1 cellular context compared by ENCODE assay signal in genomic region chr3:119279844-119280243, GRCh38.
TF ChIP-seq lines count a peak whose summit lies in the region.

No MANE protein-coding gene starts in this region.

TF ChIP-seq in GM23338, 12 proteins besides CTCF, POLR2A, EP300 and RAD21 (continued from another document):
- TF ChIP-seq ZNF462 (CRISPR knock-in tag; IDR thresholded peaks at IDR 0.05), result no peak
- no peak for TF ChIP-seq ZNF331 (CRISPR knock-in tag; IDR thresholded peaks at IDR 0.05; ENCODE audit: low read depth)
- TF ChIP-seq REST (IDR thresholded peaks at IDR 0.05; ENCODE audit: unreplicated experiment), result no peak
